ENCODE assay signal across 1 cellular context in the genomic region with DNA sequence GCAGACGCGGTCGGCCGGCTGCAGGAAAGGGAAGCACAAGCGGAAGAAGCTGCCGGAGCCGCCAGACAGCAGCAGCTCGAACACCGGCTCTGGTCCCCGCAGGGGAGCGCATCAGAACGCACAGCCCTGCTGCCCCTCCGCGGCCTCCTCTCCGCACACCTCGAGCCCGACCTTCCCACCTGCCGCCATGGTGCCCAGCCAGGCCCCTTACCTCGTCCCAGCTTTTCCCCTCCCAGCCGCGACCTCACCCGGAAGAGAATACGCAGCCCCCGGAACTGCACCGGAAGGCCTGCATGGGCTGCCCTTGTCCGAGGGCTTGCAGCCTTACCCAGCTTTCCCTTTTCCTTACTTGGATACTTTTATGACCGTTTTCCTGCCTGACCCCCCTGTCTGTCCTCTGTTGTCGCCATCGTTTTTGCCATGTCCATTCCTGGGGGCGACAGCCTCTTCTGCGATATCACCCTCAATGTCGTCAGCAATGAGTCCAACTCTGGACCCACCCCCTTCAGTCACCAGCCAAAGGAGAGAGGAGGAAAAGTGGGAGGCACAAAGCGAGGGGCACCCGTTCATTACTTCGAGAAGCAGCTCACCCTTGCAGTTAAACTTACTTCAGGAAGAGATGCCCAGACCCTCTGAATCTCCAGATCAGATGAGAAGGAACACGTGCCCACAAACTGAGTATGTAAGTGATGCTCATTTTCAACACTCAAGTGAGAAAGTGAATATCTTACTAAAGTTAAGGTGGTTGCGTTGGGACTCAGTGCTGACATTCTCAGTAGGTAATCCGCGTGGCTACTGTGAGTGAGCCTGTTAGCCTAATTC.
A peak's percentile ranks its signal among the peaks of the same experiment; 100 is the strongest.
TF ChIP-seq lines count a peak whose summit lies in the region.

No MANE protein-coding gene starts in this region.

TF ChIP-seq in K562, 482 proteins besides CTCF, POLR2A, EP300 and RAD21 (continued from another document and continues in another):
- TF ChIP-seq ZNF592 (IDR thresholded peaks at IDR 0.05) (peak; percentile 62; the same call in 1 of the 2 replicates), ILF3 (IDR thresholded peaks at IDR 0.05; ENCODE audit: borderline replicate concordance) (no peak), ZNF280B (CRISPR knock-in tag; IDR thresholded peaks at IDR 0.05) (no peak), ZNF511 (CRISPR knock-in tag; IDR thresholded peaks at IDR 0.05) (peak; percentile 43; the same call in 1 of the 2 replicates), ZBTB49 (CRISPR knock-in tag; IDR thresholded peaks at IDR 0.05; ENCODE audit: borderline replicate concordance) (no peak), HNRNPL (IDR thresholded peaks at IDR 0.05; ENCODE audit: low read depth, low read length) (no peak), TBP (optimal IDR thresholded peaks at IDR 0.05; ENCODE audit: low read depth, low read length) (peak; percentile 39), HDAC8 (tag; IDR thresholded peaks at IDR 0.05) (peak; percentile 86; the same call in 1 of the 2 replicates), MAFK (IDR thresholded peaks at IDR 0.05; ENCODE audit: low read length) (no peak), MTA3 (IDR thresholded peaks at IDR 0.05; ENCODE audit: borderline replicate concordance) (peak; percentile 49; the same call in 1 of the 2 replicates), SMARCC2 (IDR thresholded peaks at IDR 0.05; ENCODE audit: low read depth) (no peak), PTRF (tag; IDR thresholded peaks at IDR 0.05) (no peak), CAMTA2 (CRISPR knock-in tag; conservative IDR thresholded peaks at IDR 0.05) (no peak), ARID1B (IDR thresholded peaks at IDR 0.05) (0 out of 2 replicates have a peak, but pooled peaks have one; percentile 27), OTX1 (CRISPR knock-in tag; IDR thresholded peaks at IDR 0.05) (peak; percentile 85)
- TF ChIP-seq, protein P1, sequence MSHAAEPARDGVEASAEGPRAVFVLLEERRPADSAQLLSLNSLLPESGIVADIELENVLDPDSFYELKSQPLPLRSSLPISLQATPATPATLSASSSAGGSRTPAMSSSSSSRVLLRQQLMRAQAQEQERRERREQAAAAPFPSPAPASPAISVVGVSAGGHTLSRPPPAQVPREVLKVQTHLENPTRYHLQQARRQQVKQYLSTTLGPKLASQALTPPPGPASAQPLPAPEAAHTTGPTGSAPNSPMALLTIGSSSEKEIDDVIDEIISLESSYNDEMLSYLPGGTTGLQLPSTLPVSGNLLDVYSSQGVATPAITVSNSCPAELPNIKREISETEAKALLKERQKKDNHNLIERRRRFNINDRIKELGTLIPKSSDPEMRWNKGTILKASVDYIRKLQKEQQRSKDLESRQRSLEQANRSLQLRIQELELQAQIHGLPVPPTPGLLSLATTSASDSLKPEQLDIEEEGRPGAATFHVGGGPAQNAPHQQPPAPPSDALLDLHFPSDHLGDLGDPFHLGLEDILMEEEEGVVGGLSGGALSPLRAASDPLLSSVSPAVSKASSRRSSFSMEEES (CRISPR knock-in tag; IDR thresholded peaks at IDR 0.05): no peak
- TF ChIP-seq, protein P2, sequence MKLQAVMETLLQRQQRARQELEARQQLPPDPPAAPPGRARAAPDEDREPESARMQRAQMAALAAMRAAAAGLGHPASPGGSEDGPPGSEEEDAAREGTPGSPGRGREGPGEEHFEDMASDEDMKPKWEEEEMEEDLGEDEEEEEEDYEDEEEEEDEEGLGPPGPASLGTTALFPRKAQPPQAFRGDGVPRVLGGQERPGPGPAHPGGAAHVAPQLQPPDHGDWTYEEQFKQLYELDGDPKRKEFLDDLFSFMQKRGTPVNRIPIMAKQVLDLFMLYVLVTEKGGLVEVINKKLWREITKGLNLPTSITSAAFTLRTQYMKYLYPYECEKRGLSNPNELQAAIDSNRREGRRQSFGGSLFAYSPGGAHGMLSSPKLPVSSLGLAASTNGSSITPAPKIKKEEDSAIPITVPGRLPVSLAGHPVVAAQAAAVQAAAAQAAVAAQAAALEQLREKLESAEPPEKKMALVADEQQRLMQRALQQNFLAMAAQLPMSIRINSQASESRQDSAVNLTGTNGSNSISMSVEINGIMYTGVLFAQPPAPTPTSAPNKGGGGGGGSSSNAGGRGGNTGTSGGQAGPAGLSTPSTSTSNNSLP (IDR thresholded peaks at IDR 0.05; ENCODE audit: borderline replicate concordance, low read depth, low read length): no peak
- TF ChIP-seq, protein P3, sequence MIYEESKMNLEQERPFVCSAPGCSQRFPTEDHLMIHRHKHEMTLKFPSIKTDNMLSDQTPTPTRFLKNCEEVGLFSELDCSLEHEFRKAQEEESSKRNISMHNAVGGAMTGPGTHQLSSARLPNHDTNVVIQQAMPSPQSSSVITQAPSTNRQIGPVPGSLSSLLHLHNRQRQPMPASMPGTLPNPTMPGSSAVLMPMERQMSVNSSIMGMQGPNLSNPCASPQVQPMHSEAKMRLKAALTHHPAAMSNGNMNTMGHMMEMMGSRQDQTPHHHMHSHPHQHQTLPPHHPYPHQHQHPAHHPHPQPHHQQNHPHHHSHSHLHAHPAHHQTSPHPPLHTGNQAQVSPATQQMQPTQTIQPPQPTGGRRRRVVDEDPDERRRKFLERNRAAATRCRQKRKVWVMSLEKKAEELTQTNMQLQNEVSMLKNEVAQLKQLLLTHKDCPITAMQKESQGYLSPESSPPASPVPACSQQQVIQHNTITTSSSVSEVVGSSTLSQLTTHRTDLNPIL (CRISPR knock-in tag; IDR thresholded peaks at IDR 0.05): no peak
- TF ChIP-seq, protein P4, sequence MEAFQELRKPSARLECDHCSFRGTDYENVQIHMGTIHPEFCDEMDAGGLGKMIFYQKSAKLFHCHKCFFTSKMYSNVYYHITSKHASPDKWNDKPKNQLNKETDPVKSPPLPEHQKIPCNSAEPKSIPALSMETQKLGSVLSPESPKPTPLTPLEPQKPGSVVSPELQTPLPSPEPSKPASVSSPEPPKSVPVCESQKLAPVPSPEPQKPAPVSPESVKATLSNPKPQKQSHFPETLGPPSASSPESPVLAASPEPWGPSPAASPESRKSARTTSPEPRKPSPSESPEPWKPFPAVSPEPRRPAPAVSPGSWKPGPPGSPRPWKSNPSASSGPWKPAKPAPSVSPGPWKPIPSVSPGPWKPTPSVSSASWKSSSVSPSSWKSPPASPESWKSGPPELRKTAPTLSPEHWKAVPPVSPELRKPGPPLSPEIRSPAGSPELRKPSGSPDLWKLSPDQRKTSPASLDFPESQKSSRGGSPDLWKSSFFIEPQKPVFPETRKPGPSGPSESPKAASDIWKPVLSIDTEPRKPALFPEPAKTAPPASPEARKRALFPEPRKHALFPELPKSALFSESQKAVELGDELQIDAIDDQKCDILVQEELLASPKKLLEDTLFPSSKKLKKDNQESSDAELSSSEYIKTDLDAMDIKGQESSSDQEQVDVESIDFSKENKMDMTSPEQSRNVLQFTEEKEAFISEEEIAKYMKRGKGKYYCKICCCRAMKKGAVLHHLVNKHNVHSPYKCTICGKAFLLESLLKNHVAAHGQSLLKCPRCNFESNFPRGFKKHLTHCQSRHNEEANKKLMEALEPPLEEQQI (IDR thresholded peaks at IDR 0.05): no peak
- TF ChIP-seq, protein P5, sequence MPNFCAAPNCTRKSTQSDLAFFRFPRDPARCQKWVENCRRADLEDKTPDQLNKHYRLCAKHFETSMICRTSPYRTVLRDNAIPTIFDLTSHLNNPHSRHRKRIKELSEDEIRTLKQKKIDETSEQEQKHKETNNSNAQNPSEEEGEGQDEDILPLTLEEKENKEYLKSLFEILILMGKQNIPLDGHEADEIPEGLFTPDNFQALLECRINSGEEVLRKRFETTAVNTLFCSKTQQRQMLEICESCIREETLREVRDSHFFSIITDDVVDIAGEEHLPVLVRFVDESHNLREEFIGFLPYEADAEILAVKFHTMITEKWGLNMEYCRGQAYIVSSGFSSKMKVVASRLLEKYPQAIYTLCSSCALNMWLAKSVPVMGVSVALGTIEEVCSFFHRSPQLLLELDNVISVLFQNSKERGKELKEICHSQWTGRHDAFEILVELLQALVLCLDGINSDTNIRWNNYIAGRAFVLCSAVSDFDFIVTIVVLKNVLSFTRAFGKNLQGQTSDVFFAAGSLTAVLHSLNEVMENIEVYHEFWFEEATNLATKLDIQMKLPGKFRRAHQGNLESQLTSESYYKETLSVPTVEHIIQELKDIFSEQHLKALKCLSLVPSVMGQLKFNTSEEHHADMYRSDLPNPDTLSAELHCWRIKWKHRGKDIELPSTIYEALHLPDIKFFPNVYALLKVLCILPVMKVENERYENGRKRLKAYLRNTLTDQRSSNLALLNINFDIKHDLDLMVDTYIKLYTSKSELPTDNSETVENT (CRISPR knock-in tag; IDR thresholded peaks at IDR 0.05): peak; percentile 19; the same call in 1 of the 2 replicates
- TF ChIP-seq, protein P6, sequence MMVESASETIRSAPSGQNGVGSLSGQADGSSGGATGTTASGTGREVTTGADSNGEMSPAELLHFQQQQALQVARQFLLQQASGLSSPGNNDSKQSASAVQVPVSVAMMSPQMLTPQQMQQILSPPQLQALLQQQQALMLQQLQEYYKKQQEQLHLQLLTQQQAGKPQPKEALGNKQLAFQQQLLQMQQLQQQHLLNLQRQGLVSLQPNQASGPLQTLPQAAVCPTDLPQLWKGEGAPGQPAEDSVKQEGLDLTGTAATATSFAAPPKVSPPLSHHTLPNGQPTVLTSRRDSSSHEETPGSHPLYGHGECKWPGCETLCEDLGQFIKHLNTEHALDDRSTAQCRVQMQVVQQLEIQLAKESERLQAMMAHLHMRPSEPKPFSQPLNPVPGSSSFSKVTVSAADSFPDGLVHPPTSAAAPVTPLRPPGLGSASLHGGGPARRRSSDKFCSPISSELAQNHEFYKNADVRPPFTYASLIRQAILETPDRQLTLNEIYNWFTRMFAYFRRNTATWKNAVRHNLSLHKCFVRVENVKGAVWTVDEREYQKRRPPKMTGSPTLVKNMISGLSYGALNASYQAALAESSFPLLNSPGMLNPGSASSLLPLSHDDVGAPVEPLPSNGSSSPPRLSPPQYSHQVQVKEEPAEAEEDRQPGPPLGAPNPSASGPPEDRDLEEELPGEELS (CRISPR knock-in tag; IDR thresholded peaks at IDR 0.05; ENCODE audit: borderline replicate concordance): no peak
- TF ChIP-seq, protein P7, sequence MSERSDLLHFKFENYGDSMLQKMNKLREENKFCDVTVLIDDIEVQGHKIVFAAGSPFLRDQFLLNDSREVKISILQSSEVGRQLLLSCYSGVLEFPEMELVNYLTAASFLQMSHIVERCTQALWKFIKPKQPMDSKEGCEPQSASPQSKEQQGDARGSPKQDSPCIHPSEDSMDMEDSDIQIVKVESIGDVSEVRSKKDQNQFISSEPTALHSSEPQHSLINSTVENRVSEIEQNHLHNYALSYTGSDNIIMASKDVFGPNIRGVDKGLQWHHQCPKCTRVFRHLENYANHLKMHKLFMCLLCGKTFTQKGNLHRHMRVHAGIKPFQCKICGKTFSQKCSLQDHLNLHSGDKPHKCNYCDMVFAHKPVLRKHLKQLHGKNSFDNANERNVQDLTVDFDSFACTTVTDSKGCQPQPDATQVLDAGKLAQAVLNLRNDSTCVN (CRISPR knock-in tag; IDR thresholded peaks at IDR 0.05): peak; percentile 76; the same call in 1 of the 2 replicates
